ENCODE assay signal across 8 cellular contexts in the genomic region with DNA sequence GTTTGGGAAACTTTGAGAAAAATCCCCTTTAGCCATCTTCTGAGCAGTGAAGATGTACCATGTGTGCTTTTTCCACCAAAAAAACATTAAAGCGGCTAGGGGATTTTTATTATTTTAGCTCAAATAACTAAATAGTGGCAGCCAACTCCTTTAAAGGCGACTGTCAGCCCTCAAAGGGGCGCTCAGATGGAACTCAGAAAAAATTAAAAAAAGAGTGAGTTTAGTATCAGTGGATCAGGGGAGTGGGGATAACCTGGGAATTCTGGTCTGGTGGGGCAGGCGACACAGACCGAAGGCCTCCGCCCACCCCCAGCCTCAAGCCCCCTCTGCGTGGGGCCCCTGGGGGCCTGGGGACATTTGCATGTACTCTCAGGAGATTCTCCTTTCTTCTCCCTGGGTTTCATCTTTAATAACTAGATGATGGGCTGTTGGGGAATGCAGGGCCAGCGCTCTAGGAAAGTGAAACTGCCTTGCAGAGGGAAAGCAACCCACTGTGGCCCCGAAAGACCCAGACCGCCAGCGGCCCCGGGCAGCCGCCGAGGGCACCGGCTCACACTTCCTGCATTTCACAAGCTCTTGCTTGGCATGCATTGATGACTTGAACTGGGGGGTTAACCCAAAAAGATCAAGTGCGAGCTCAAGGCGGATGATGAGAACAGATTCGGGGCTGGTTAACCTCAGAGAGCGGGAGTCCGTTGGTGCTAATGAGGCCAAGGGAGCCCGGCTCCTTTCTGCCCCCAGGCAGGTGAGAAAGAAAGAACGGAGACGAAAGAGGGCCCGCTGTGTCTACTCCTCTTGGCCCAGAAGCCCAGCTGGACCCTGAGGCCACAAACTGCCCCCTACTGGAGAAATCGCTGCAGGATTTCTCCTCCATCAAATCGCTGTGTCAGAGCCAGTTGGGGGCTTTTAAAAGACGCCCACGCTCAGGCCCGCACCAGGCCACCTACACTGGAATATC. TPM values are rescaled to one million over a fixed set of nuclear protein-coding genes. Genes with fewer than 3 reads are reported as not detected.
DNase-seq lines count a peak whose midpoint lies in the region; ATAC-seq and TF ChIP-seq lines count a peak whose summit lies in the region.

No MANE protein-coding gene starts in this region.

- TF ChIP-seq CTCF in CD14-positive monocyte (IDR thresholded peaks at IDR 0.05) = no peak

- H3K4me1 Mint-ChIP-seq in CD14-positive monocyte (peaks cover 33% of the 10 kb centered on the region), IgD-negative memory B cell (peaks cover 26 to 44% (median 27%) of the 10 kb centered on the region in 3 donors)
- H3K4me1 Mint-ChIP-seq in stimulated activated effector memory CD8-positive, alpha-beta T cell treated with anti-CD3 and anti-CD28 coated beads, Interleukin-12 subunit alpha, Interleukin-12 subunit beta, amount 100 ng/mL, for 72 hours = peaks cover 64% of the 10 kb centered on the region

- H3K4me3 Mint-ChIP-seq in CD14-positive monocyte (peak overlapping the region; percentile 93 to 97), IgD-negative memory B cell (peak overlapping the region; percentile 87 to 99 (median 90))
- peak overlapping the region; percentile 87 for H3K4me3 Mint-ChIP-seq in stimulated activated effector memory CD8-positive, alpha-beta T cell treated with anti-CD3 and anti-CD28 coated beads, Interleukin-12 subunit alpha, Interleukin-12 subunit beta, amount 100 ng/mL, for 72 hours

- intact Hi-C loops in CD14-positive monocyte (cut with micrococcal nuclease) (no loop called here), left cardiac atrium (cut with DNase I) (no loop called here)

- ATAC-seq in GM19455 (IDR thresholded peaks at IDR 0.05; ENCODE audit: unreplicated experiment) (peak; percentile 34), left cardiac atrium (peak; percentile 47 to 65)
- peak; percentile 76 for ATAC-seq in stimulated activated effector memory CD8-positive, alpha-beta T cell treated with anti-CD3 and anti-CD28 coated beads, Interleukin-12 subunit alpha, Interleukin-12 subunit beta, amount 100 ng/mL, for 72 hours

- H3K27me3 Mint-ChIP-seq in CD14-positive monocyte (ENCODE audit: low read depth in 3 of 3) (peaks cover 0 to 6% (median 0%) of the 10 kb centered on the region in 3 donors), IgD-negative memory B cell (no peaks in the 10 kb centered on the region)

- H3K27ac Mint-ChIP-seq in CD14-positive monocyte = peak overlapping the region; percentile 81 to 95 (median 92)
- H3K27ac Mint-ChIP-seq in IgD-negative memory B cell = peak overlapping the region; percentile 65 to 98 (median 88)
- H3K27ac Mint-ChIP-seq in stimulated activated effector memory CD8-positive, alpha-beta T cell treated with anti-CD3 and anti-CD28 coated beads, Interleukin-12 subunit alpha, Interleukin-12 subunit beta, amount 100 ng/mL, for 72 hours = peak overlapping the region; percentile 96

- H3K9me3 Mint-ChIP-seq in CD14-positive monocyte = peaks cover 5 to 17% (median 13%) of the 10 kb centered on the region in 7 donors
- H3K9me3 Mint-ChIP-seq in IgD-negative memory B cell = peaks cover 0 to 7% (median 6%) of the 10 kb centered on the region in 3 donors
- H3K9me3 Mint-ChIP-seq in stimulated activated effector memory CD8-positive, alpha-beta T cell treated with anti-CD3 and anti-CD28 coated beads, Interleukin-12 subunit alpha, Interleukin-12 subunit beta, amount 100 ng/mL, for 72 hours = peaks cover 11% of the 10 kb centered on the region

- H3K36me3 Mint-ChIP-seq in CD14-positive monocyte (peaks cover 0 to 4% of the 10 kb centered on the region in 2 donors), IgD-negative memory B cell (no peaks in the 10 kb centered on the region)
- H3K36me3 Mint-ChIP-seq in stimulated activated effector memory CD8-positive, alpha-beta T cell treated with anti-CD3 and anti-CD28 coated beads, Interleukin-12 subunit alpha, Interleukin-12 subunit beta, amount 100 ng/mL, for 72 hours = no peaks in the 10 kb centered on the region

- DNase-seq in CD14-positive monocyte (ENCODE audit: low spot score) (no peak), left cardiac atrium (peak; percentile 43), NCI-H510A (lab: John Stamatoyannopoulos, UW) (no peak), NCI-H345 treated with DMSO at 0.1 percent for 48 hours (lab: John Stamatoyannopoulos, UW; ENCODE audit: unreplicated experiment) (no peak)
- peak; percentile 51 for DNase-seq in activated T-cell treated with anti-CD3 and anti-CD28 coated beads, Interleukin-2, amount 50 U/mL, for 1 hour
- DNase-seq in stimulated activated effector memory CD8-positive, alpha-beta T cell treated with anti-CD3 and anti-CD28 coated beads, Interleukin-12 subunit alpha, Interleukin-12 subunit beta, amount 100 ng/mL, for 72 hours (ENCODE audit: low spot score in 2 of 2) = peak; percentile 44 to 84

RNA-seq across cellular contexts. Expression of gene BATF, which starts 7.3 kb away (rescaled TPM):
- 10 to 100 TPM; 20.9 to 25.8 TPM for polyA plus RNA-seq in CD14-positive monocyte
- polyA plus RNA-seq in IgD-negative memory B cell = 21.9 TPM
- total RNA-seq in left cardiac atrium = 1 to 10 TPM; 1.8 to 2.3 TPM

Comparison
In these comparisons a context has a peak if more than half of its experiments do, and no peak if none do; other contexts are left out.
1. DNase-seq: peak in activated T-cell treated with anti-CD3 and anti-CD28 coated beads, Interleukin-2, amount 50 U/mL, for 1 hour (single experiment), left cardiac atrium (single experiment) and stimulated activated effector memory CD8-positive, alpha-beta T cell treated with anti-CD3 and anti-CD28 coated beads, Interleukin-12 subunit alpha, Interleukin-12 subunit beta, amount 100 ng/mL, for 72 hours (2 of 2); none in CD14-positive monocyte (single experiment), NCI-H510A (single experiment) and NCI-H345 treated with DMSO at 0.1 percent for 48 hours (single experiment).
2. Peak in every context shown above with its lines, with median percentiles within 50 percentile points of each other: H3K27ac Mint-ChIP-seq, H3K4me3 Mint-ChIP-seq and ATAC-seq.